Comparison of ENCODE assay signal across 8 cellular contexts in the genomic region with DNA sequence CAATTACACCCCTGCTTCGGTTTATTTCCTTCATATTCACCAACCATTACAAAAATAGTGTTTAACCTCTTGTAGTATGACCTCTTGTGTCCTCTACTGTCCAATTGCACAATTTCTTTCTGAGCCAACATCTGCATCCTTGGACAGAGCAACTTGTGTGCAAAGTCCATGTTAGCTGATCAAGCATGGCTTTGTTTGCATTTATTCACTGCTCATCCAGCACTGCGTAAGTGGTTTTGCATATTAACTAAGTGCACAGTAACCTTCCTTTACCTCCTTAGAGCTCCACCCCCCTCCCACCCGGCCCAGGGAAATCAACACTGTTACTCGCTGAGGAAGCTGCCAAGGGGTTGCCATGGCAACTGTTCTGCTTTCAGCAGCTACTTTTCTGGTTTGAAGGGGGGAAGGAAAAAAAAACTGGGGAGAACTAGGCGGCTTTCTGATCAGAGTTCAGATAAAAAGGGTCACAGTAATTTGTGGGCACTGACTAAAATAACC.
A peak's percentile ranks its signal among the peaks of the same experiment; 100 is the strongest.
DNase-seq lines count a peak whose midpoint lies in the region; ATAC-seq and TF ChIP-seq lines count a peak whose summit lies in the region.

No MANE protein-coding gene starts in this region.

- H3K4me1 Mint-ChIP-seq in immature natural killer cell = peaks cover 40 to 51% of the 10 kb centered on the region in 2 donors

- H3K9me3 ChIP-seq in body of pancreas = no peaks in the 10 kb centered on the region
- no peaks in the 10 kb centered on the region for H3K9me3 ChIP-seq in spleen

- peak overlapping the region; percentile 83 to 92 (median 88) for H3K27ac Mint-ChIP-seq in immature natural killer cell

- TF ChIP-seq CTCF in body of pancreas (IDR thresholded peaks at IDR 0.05) (no peak), spleen (IDR thresholded peaks at IDR 0.05 in 8 of 11, conservative IDR thresholded peaks at IDR 0.05 in 3 of 11) (no peak)

- no peaks in the 10 kb centered on the region for H3K36me3 Mint-ChIP-seq in immature natural killer cell

- ATAC-seq in GM21526 (IDR thresholded peaks at IDR 0.05; ENCODE audit: low FRiP score, unreplicated experiment) (peak; percentile 39), body of pancreas (peak; percentile 52), HG02885 (IDR thresholded peaks at IDR 0.05; ENCODE audit: poor library complexity, unreplicated experiment) (no peak)

- H3K27ac ChIP-seq in body of pancreas = peak overlapping the region in 2 of 4 donors; percentile 31 to 44
- H3K27ac ChIP-seq in spleen = peak overlapping the region in 5 of 8 donors; percentile 41 to 73 (median 57)

- H3K4me3 ChIP-seq in body of pancreas = no peak overlapping the region
- H3K4me3 ChIP-seq in spleen = peak overlapping the region in 4 of 8 donors; percentile 12 to 51 (median 18)

- no peak for TF ChIP-seq POLR2A in body of pancreas (IDR thresholded peaks at IDR 0.05)
- TF ChIP-seq POLR2A in spleen (IDR thresholded peaks at IDR 0.05) = no peak

- H3K36me3 ChIP-seq in body of pancreas (replicated peaks in 1 of 2; ENCODE audit: insufficient read depth in 1 of 2, low read depth in 2 of 2) = no peaks in the 10 kb centered on the region
- no peaks in the 10 kb centered on the region for H3K36me3 ChIP-seq in spleen

- H3K4me3 Mint-ChIP-seq in immature natural killer cell = peak overlapping the region; percentile 72 to 87 (median 80)

- H3K27me3 Mint-ChIP-seq in immature natural killer cell (ENCODE audit: low read depth in 3 of 3) = peaks cover 9 to 23% (median 12%) of the 10 kb centered on the region in 3 donors

- 1 to 2% methylated on average over 5 of the region's 5 CpGs for WGBS in body of pancreas, 2 donors
- 1 to 4% (median 2%) methylated on average over 5 of the region's 5 CpGs for WGBS in spleen, 5 donors

- intact Hi-C loops in body of pancreas (cut with DNase I) = no loop called here
- intact Hi-C loops in spleen (cut with DNase I; ENCODE audit: low total_unique reads) = loop anchor here (10.0 kb wide), 2 partner anchors 153 to 453 kb away; a partner anchor contains a TSS

- H3K27me3 ChIP-seq in body of pancreas (no peaks in the 10 kb centered on the region), spleen (replicated peaks in 1 of 7) (no peaks in the 10 kb centered on the region)

- H3K4me1 ChIP-seq in body of pancreas (peaks cover 10% of the 10 kb centered on the region), spleen (peaks cover 8 to 49% (median 35%) of the 10 kb centered on the region in 6 donors)

- H3K9me3 Mint-ChIP-seq in immature natural killer cell = no peaks in the 10 kb centered on the region

- DNase-seq in C1 segment of cervical spinal cord (lab: John Stamatoyannopoulos, UW) (peak in 12 of 14 donors; percentile 7 to 85 (median 42)), NCI-H1105 treated with DMSO at 0.1 percent for 48 hours (lab: John Stamatoyannopoulos, UW) (peak; percentile 88), UCSD-AML1 (lab: John Stamatoyannopoulos, UW; ENCODE audit: unreplicated experiment) (peak; percentile 7), body of pancreas (peak; percentile 69 to 91 (median 89)), immature natural killer cell (peak; percentile 75 to 86 (median 80)), spleen (peak; percentile 89)

Comparison
In these comparisons a context has a peak if more than half of its experiments do, and no peak if none do; other contexts are left out.
1. DNase-seq: peak in every context shown above with its lines; median percentile 89 in body of pancreas; 89 in spleen; 88 in NCI-H1105 treated with DMSO at 0.1 percent for 48 hours; 80 in immature natural killer cell; 42 in C1 segment of cervical spinal cord; 7 in UCSD-AML1.